In genomic region chr2:98899041-98899702, GRCh38 we compare ENCODE assay signal across 21 cellular contexts. TPM values are rescaled to one million over a fixed set of nuclear protein-coding genes. Genes with fewer than 3 reads are reported as not detected.
DNase-seq lines count a peak whose midpoint lies in the region; ATAC-seq and TF ChIP-seq lines count a peak whose summit lies in the region.
"Had no signal": no experiment of that assay in that cellular context is flagged by ENCODE, and none has a peak within 500 bp of the region (broad histone marks: within the 10 kb centered on the region; RNA-seq: fewer than 3 reads in every experiment).

No MANE protein-coding gene starts in this region.

- TF ChIP-seq CTCF in osteocyte (IDR thresholded peaks at IDR 0.05) (no peak), Calu3 (IDR thresholded peaks at IDR 0.05; ENCODE audit: unreplicated experiment) (no peak)

- H3K27me3 Mint-ChIP-seq in osteocyte (ENCODE audit: unreplicated experiment) (peaks cover 28% of the 10 kb centered on the region), Calu3 (ENCODE audit: unreplicated experiment) (peaks cover 32% of the 10 kb centered on the region)

- peaks cover 2% of the 10 kb centered on the region for H3K4me1 Mint-ChIP-seq in osteocyte (ENCODE audit: unreplicated experiment)
- no peaks in the 10 kb centered on the region for H3K4me1 Mint-ChIP-seq in Calu3 (ENCODE audit: low read depth, unreplicated experiment)
- H3K4me1 Mint-ChIP-seq: activated B cell treated with CpG ODN at 0.5 μM for 24 hours, mesothelial cell of epicardium, T-helper 17 cell had no signal

- H3K4me3 Mint-ChIP-seq in osteocyte (ENCODE audit: unreplicated experiment) (no peak overlapping the region), Calu3 (ENCODE audit: low read depth, unreplicated experiment) (no peak overlapping the region)
- H3K4me3 Mint-ChIP-seq: activated B cell treated with CpG ODN at 0.5 μM for 24 hours; effector memory CD8-positive, alpha-beta T cell; mesothelial cell of epicardium; neural crest cell; T-helper 17 cell had no signal

- peaks cover 3% of the 10 kb centered on the region for H3K9me3 Mint-ChIP-seq in osteocyte (ENCODE audit: unreplicated experiment)
- H3K9me3 Mint-ChIP-seq in Calu3 (ENCODE audit: low read depth, unreplicated experiment): no peaks in the 10 kb centered on the region
- H3K9me3 Mint-ChIP-seq: activated T-helper 2 cell treated with anti-CD3 and anti-CD28 coated beads, Interferon-gamma antibody, Interleukin-2, Interleukin-4, amounts not matched to agents 10 μg/mL and 5 μg/mL and 100 μg/mL, durations not matched to agents 14 hours and 24 hours and 36 hours; effector memory CD8-positive, alpha-beta T cell; mesothelial cell of epicardium; neural crest cell had no signal

- BruUV-seq in Calu3 (replicated peaks; lab: Mats Ljungman, UMichigan): no TSS peak

- H3K36me3 Mint-ChIP-seq in osteocyte (ENCODE audit: unreplicated experiment) (no peaks in the 10 kb centered on the region), Calu3 (ENCODE audit: insufficient read depth, unreplicated experiment) (no peaks in the 10 kb centered on the region)
- H3K36me3 Mint-ChIP-seq: mesothelial cell of epicardium had no signal

- DNase-seq in NCI-H2107 treated with DMSO at 0.1 percent for 48 hours (lab: John Stamatoyannopoulos, UW; ENCODE audit: unreplicated experiment): peak; percentile 72
- no peak for DNase-seq in NCI-H2107 (lab: John Stamatoyannopoulos, UW)
- DNase-seq in NCI-H187 (lab: John Stamatoyannopoulos, UW): peak; percentile 36 to 71
- peak; percentile 75 for DNase-seq in osteocyte (ENCODE audit: extremely low spot score, unreplicated experiment)
- no peak for DNase-seq in Calu3
- DNase-seq: activated B cell treated with CpG ODN at 0.5 μM for 24 hours; effector memory CD8-positive, alpha-beta T cell; heart right ventricle; NCI-H524; PC-9; T-helper 17 cell had no signal

- peak overlapping the region; percentile 22 for H3K27ac ChIP-seq in angular gyrus (ENCODE audit: low read depth, low read length)
- H3K27ac ChIP-seq: adrenal gland, BLaER1, heart right ventricle, KMS-11, PC-9, SJSA1 had no signal

- no peak for ATAC-seq in HG03280 (IDR thresholded peaks at IDR 0.05; ENCODE audit: unreplicated experiment)
- no peak for ATAC-seq in GM18511 (IDR thresholded peaks at IDR 0.05; ENCODE audit: unreplicated experiment)
- ATAC-seq: effector memory CD8-positive, alpha-beta T cell; heart right ventricle; T-helper 17 cell had no signal

- no peak overlapping the region for H3K27ac Mint-ChIP-seq in osteocyte (ENCODE audit: unreplicated experiment)
- no peak overlapping the region for H3K27ac Mint-ChIP-seq in Calu3 (ENCODE audit: unreplicated experiment)
- H3K27ac Mint-ChIP-seq: activated B cell treated with CpG ODN at 0.5 μM for 24 hours; activated T-helper 2 cell treated with anti-CD3 and anti-CD28 coated beads, Interferon-gamma antibody, Interleukin-2, Interleukin-4, amounts not matched to agents 10 μg/mL and 5 μg/mL and 100 μg/mL, durations not matched to agents 14 hours and 24 hours and 36 hours; effector memory CD8-positive, alpha-beta T cell; mesothelial cell of epicardium; T-helper 17 cell had no signal

- CTCF ChIA-PET in Calu3 (lab: Charles Lee): no interaction called here

- intact Hi-C loops in Calu3 (cut with micrococcal nuclease; ENCODE audit: unreplicated experiment): no loop called here

RNA-seq across cellular contexts. Expression of gene CRACDL, which starts 36.9 kb away (rescaled TPM):
- total RNA-seq in osteocyte (0.57 and 1.3 TPM in 2 replicates), Calu3 (2022) (16.2 and 24.3 TPM in 2 replicates)
- total RNA-seq: activated B cell treated with CpG ODN at 0.5 μM for 24 hours, SJSA1 had no signal

Comparison
In these comparisons a context has a peak if more than half of its experiments do, and no peak if none do; other contexts are left out.
1. DNase-seq: peak in NCI-H2107 treated with DMSO at 0.1 percent for 48 hours (single experiment), NCI-H187 (2 of 2) and osteocyte (single experiment); none in NCI-H2107 (single experiment) and Calu3 (single experiment).